In the genomic region with DNA sequence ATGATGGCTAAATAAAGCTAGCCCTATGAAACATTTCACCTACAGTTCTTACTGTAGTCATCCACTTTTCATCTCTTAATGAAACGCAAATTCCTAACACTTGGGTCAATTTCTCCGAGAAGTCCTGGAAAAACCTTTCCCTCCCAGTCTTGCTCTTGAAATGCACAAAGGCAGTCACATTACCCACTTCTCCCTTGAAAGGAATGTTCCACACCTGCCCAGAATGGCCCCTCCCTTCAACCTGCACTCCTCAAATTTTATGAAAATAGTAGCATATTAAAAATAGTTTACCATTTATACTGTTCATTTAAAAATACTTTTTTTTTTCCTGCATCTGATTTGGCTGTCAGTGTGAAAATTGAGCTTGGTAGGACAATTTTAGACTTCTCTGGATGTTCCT, we compare ENCODE assay signal across 28 cellular contexts.
"Had no signal": no experiment of that assay in that cellular context is flagged by ENCODE, and none has a peak within 500 bp of the region (broad histone marks: within the 10 kb centered on the region; RNA-seq: fewer than 3 reads in every experiment).

No MANE protein-coding gene starts in this region.

- H3K36me3 ChIP-seq: adrenal gland, esophagus muscularis mucosa, gastrocnemius medialis had no signal

- DNase-seq: activated CD4-positive, alpha-beta memory T cell treated with anti-CD3 and anti-CD28 coated beads for 36 hours; activated CD4-positive, alpha-beta T cell treated with anti-CD3 and anti-CD28 coated beads for 36 hours; activated CD4-positive, alpha-beta T cell treated with anti-CD3 and anti-CD28 coated beads, Interleukin-2, amount 10 ng/mL, durations not matched to agents 24 days and 14 days; activated CD4-positive, CD25-positive, alpha-beta regulatory T cell; activated CD4-positive, CD25-positive, alpha-beta regulatory T cell treated with anti-CD3 and anti-CD28 coated beads, Interleukin-2, amount 50 U/mL, for 72 hours; activated CD8-positive, alpha-beta memory T cell treated with anti-CD3 and anti-CD28 coated beads, Interleukin-2, amount 10 ng/mL, durations not matched to agents 7 days and 5 days; activated CD8-positive, alpha-beta memory T cell treated with anti-CD3 and anti-CD28 coated beads, Interleukin-2, amount 50 U/mL, for 4 hours; activated CD8-positive, alpha-beta T cell treated with anti-CD3 and anti-CD28 coated beads, Interleukin-2, amount 10 ng/mL, durations not matched to agents 7 days and 5 days; activated naive CD4-positive, alpha-beta T cell treated with anti-CD3 and anti-CD28 coated beads for 36 hours; activated naive CD8-positive, alpha-beta T cell treated with anti-CD3 and anti-CD28 coated beads for 36 hours; activated naive CD8-positive, alpha-beta T cell treated with anti-CD3 and anti-CD28 coated beads, Interleukin-2, amount 50 U/mL, for 24 hours; activated T-cell treated with anti-CD3 and anti-CD28 coated beads, Interleukin-2, amount 50 U/mL, for 1 hour; activated T-cell treated with anti-CD3 and anti-CD28 coated beads, Interleukin-2, amount 50 U/mL, for 48 hours; aorta; body of pancreas; cortex of kidney; effector CD8-positive, alpha-beta T cell; gastrocnemius medialis; glutamatergic neuron; T-helper 1 cell; T-helper 17 cell had no signal

- H3K4me3 Mint-ChIP-seq: activated CD4-positive, alpha-beta memory T cell treated with anti-CD3 and anti-CD28 coated beads for 36 hours; activated CD4-positive, alpha-beta T cell treated with anti-CD3 and anti-CD28 coated beads for 36 hours; activated CD4-positive, alpha-beta T cell treated with anti-CD3 and anti-CD28 coated beads, Interleukin-2, amount 10 ng/mL, durations not matched to agents 24 days and 14 days; activated CD8-positive, alpha-beta memory T cell treated with anti-CD3 and anti-CD28 coated beads, Interleukin-2, amount 10 ng/mL, durations not matched to agents 7 days and 5 days; activated CD8-positive, alpha-beta T cell treated with anti-CD3 and anti-CD28 coated beads, Interleukin-2, amount 10 ng/mL, durations not matched to agents 7 days and 5 days; activated naive CD4-positive, alpha-beta T cell treated with anti-CD3 and anti-CD28 coated beads for 36 hours; activated naive CD4-positive, alpha-beta T cell treated with anti-CD3 and anti-CD28 coated beads, Interleukin-2, amount 50 U/mL, for 24 hours; activated naive CD8-positive, alpha-beta T cell treated with anti-CD3 and anti-CD28 coated beads for 36 hours; activated naive CD8-positive, alpha-beta T cell treated with anti-CD3 and anti-CD28 coated beads, Interleukin-2, amount 50 U/mL, for 24 hours; activated T-helper 1 cell treated with anti-CD3 and anti-CD28 coated beads, Interleukin-12 subunit alpha, Interleukin-12 subunit beta, Interleukin-2, Interleukin-4 antibody, amounts not matched to agents 30 ng/mL and 10 ng/mL and 1 ng/mL, durations not matched to agents 14 hours and 24 hours and 36 hours; T-helper 17 cell; T-helper 2 cell treated with Interferon-gamma antibody and Interleukin-4, amounts not matched to agents 5 μg/mL and 100 μg/mL, for 36 hours had no signal

- H3K9me3 ChIP-seq: adrenal gland, body of pancreas, esophagus muscularis mucosa, gastrocnemius medialis had no signal

- ATAC-seq: activated CD4-positive, alpha-beta T cell treated with anti-CD3 and anti-CD28 coated beads for 36 hours; activated CD8-positive, alpha-beta memory T cell treated with anti-CD3 and anti-CD28 coated beads, Interleukin-2, amount 10 ng/mL, durations not matched to agents 7 days and 5 days; activated CD8-positive, alpha-beta T cell treated with anti-CD3 and anti-CD28 coated beads, Interleukin-2, amount 10 ng/mL, durations not matched to agents 7 days and 5 days; activated naive CD8-positive, alpha-beta T cell treated with anti-CD3 and anti-CD28 coated beads, Interleukin-2, amount 50 U/mL, for 24 hours; body of pancreas; gastrocnemius medialis; T-helper 17 cell had no signal

- H3K27me3 ChIP-seq: adrenal gland, body of pancreas, esophagus muscularis mucosa had no signal

- H3K27ac ChIP-seq: adrenal gland, body of pancreas, esophagus muscularis mucosa, foreskin keratinocyte, gastrocnemius medialis had no signal

- H3K4me1 ChIP-seq: adrenal gland, body of pancreas, esophagus muscularis mucosa, gastrocnemius medialis had no signal

- H3K4me3 ChIP-seq: adrenal gland, body of pancreas, esophagus muscularis mucosa, gastrocnemius medialis had no signal

- H3K36me3 Mint-ChIP-seq: activated CD4-positive, alpha-beta memory T cell treated with anti-CD3 and anti-CD28 coated beads for 36 hours; activated CD8-positive, alpha-beta memory T cell treated with anti-CD3 and anti-CD28 coated beads, Interleukin-2, amount 10 ng/mL, durations not matched to agents 7 days and 5 days; activated naive CD4-positive, alpha-beta T cell treated with anti-CD3 and anti-CD28 coated beads, Interleukin-2, amount 50 U/mL, for 24 hours; activated naive CD8-positive, alpha-beta T cell treated with anti-CD3 and anti-CD28 coated beads for 36 hours had no signal

- H3K9me3 Mint-ChIP-seq: activated CD4-positive, alpha-beta memory T cell treated with anti-CD3 and anti-CD28 coated beads for 36 hours; activated CD4-positive, alpha-beta T cell treated with anti-CD3 and anti-CD28 coated beads, Interleukin-2, amount 10 ng/mL, durations not matched to agents 24 days and 14 days; activated naive CD4-positive, alpha-beta T cell treated with anti-CD3 and anti-CD28 coated beads for 36 hours; activated naive CD4-positive, alpha-beta T cell treated with anti-CD3 and anti-CD28 coated beads, Interleukin-2, amount 50 U/mL, for 24 hours; activated naive CD8-positive, alpha-beta T cell treated with anti-CD3 and anti-CD28 coated beads for 36 hours; activated naive CD8-positive, alpha-beta T cell treated with anti-CD3 and anti-CD28 coated beads, Interleukin-2, amount 50 U/mL, for 24 hours; activated T-helper 1 cell treated with anti-CD3 and anti-CD28 coated beads, Interleukin-12 subunit alpha, Interleukin-12 subunit beta, Interleukin-2, Interleukin-4 antibody, amounts not matched to agents 30 ng/mL and 10 ng/mL and 1 ng/mL, durations not matched to agents 14 hours and 24 hours and 36 hours; activated T-helper 2 cell treated with anti-CD3 and anti-CD28 coated beads, Interferon-gamma antibody, Interleukin-2, Interleukin-4, amounts not matched to agents 10 μg/mL and 5 μg/mL and 100 μg/mL, durations not matched to agents 14 hours and 24 hours and 36 hours; T-helper 2 cell treated with Interferon-gamma antibody and Interleukin-4, amounts not matched to agents 5 μg/mL and 100 μg/mL, for 36 hours had no signal

- H3K4me1 Mint-ChIP-seq: activated naive CD4-positive, alpha-beta T cell treated with anti-CD3 and anti-CD28 coated beads, Interleukin-2, amount 50 U/mL, for 24 hours; T-helper 17 cell had no signal

- H3K27ac Mint-ChIP-seq: activated CD4-positive, alpha-beta memory T cell treated with anti-CD3 and anti-CD28 coated beads for 36 hours; activated CD4-positive, alpha-beta T cell treated with anti-CD3 and anti-CD28 coated beads for 36 hours; activated CD4-positive, alpha-beta T cell treated with anti-CD3 and anti-CD28 coated beads, Interleukin-2, amount 10 ng/mL, durations not matched to agents 24 days and 14 days; activated CD8-positive, alpha-beta memory T cell treated with anti-CD3 and anti-CD28 coated beads, Interleukin-2, amount 10 ng/mL, durations not matched to agents 7 days and 5 days; activated CD8-positive, alpha-beta T cell treated with anti-CD3 and anti-CD28 coated beads, Interleukin-2, amount 10 ng/mL, durations not matched to agents 7 days and 5 days; activated naive CD4-positive, alpha-beta T cell treated with anti-CD3 and anti-CD28 coated beads for 36 hours; activated naive CD4-positive, alpha-beta T cell treated with anti-CD3 and anti-CD28 coated beads, Interleukin-2, amount 50 U/mL, for 24 hours; activated naive CD8-positive, alpha-beta T cell treated with anti-CD3 and anti-CD28 coated beads for 36 hours; activated naive CD8-positive, alpha-beta T cell treated with anti-CD3 and anti-CD28 coated beads, Interleukin-2, amount 50 U/mL, for 24 hours; activated T-helper 1 cell treated with anti-CD3 and anti-CD28 coated beads, Interleukin-12 subunit alpha, Interleukin-12 subunit beta, Interleukin-2, Interleukin-4 antibody, amounts not matched to agents 30 ng/mL and 10 ng/mL and 1 ng/mL, durations not matched to agents 14 hours and 24 hours and 36 hours; activated T-helper 2 cell treated with anti-CD3 and anti-CD28 coated beads, Interferon-gamma antibody, Interleukin-2, Interleukin-4, amounts not matched to agents 10 μg/mL and 5 μg/mL and 100 μg/mL, durations not matched to agents 14 hours and 24 hours and 36 hours; T-helper 17 cell; T-helper 2 cell treated with Interferon-gamma antibody and Interleukin-4, amounts not matched to agents 5 μg/mL and 100 μg/mL, for 36 hours had no signal
